13 cellular contexts compared by ENCODE assay signal in the genomic region with DNA sequence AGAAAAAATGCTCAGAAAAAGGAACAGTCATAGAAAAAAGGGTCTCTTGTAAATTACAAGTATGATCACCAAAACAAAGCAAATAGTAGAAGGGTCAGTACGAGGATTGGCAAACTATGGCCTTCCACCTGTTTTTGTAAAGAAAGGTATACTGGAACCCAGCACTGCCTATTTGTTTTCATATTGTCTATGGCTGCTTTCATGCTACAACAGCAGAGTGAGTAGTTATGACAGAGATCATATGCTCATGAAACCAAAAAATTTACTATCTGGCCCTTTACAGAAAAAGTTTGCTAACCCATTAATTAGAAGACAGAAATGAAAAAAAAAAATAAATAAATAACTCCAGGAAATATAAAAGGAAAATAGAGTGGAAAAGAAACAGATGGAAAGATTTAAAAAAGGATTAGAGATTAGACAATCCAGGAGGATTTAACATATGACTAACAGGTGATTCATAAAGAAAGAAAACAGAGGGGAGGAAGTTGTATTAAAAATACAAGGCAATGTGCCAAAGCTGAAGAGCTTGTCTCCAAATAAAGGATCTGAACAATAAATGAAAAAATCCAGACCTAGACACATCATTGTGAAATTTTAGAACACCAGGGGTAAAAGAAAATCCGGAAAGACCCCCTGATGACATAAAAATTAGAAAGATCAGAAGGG.
DNase-seq lines count a peak whose midpoint lies in the region; ATAC-seq and TF ChIP-seq lines count a peak whose summit lies in the region.
"Had no signal": no experiment of that assay in that cellular context is flagged by ENCODE, and none has a peak within 500 bp of the region (broad histone marks: within the 10 kb centered on the region; RNA-seq: fewer than 3 reads in every experiment).

No MANE protein-coding gene starts in this region.

- H3K9me2 ChIP-seq in SK-N-SH = no peaks in the 10 kb centered on the region

- H2AFZ ChIP-seq in SK-N-SH (ENCODE audit: low read depth) = no peak overlapping the region

- H3K9ac ChIP-seq in SK-N-SH = no peak overlapping the region

- H3K27ac ChIP-seq in SK-N-SH (ENCODE audit: low read depth in 2 of 2, low read length in 1 of 2) = peak overlapping the region; percentile 94 to 98
- no peak overlapping the region for H3K27ac ChIP-seq in naive thymus-derived CD4-positive, alpha-beta T cell (ENCODE audit: low read depth, low read length)
- H3K27ac ChIP-seq: cardiac muscle cell, skin epidermis had no signal

- 22% methylated on average over 2 of the region's 2 CpGs for WGBS in SK-N-SH (ENCODE audit: low lambda C conversion rate)

- H3K36me3 Mint-ChIP-seq in HFFc6 (ENCODE audit: low read depth) = no peaks in the 10 kb centered on the region
- H3K36me3 Mint-ChIP-seq in T-helper 2 cell treated with Interferon-gamma antibody and Interleukin-4, amounts not matched to agents 5 μg/mL and 100 μg/mL, for 36 hours (ENCODE audit: low read depth) = no peaks in the 10 kb centered on the region
- no peaks in the 10 kb centered on the region for H3K36me3 Mint-ChIP-seq in naive thymus-derived CD4-positive, alpha-beta T cell

- H3F3A ChIP-seq in SK-N-SH (replicated peaks; ENCODE audit: insufficient read depth) = peaks cover 19% of the 10 kb centered on the region

- TF ChIP-seq CTCF in AG09319 (IDR thresholded peaks at IDR 0.05; ENCODE audit: low read depth, low read length) (no peak), HFFc6 (IDR thresholded peaks at IDR 0.05) (no peak), SK-N-SH (IDR thresholded peaks at IDR 0.05) (no peak)

- peak overlapping the region; percentile 82 for H3K27ac Mint-ChIP-seq in HFFc6
- no peak overlapping the region for H3K27ac Mint-ChIP-seq in T-helper 2 cell treated with Interferon-gamma antibody and Interleukin-4, amounts not matched to agents 5 μg/mL and 100 μg/mL, for 36 hours
- no peak overlapping the region for H3K27ac Mint-ChIP-seq in naive thymus-derived CD4-positive, alpha-beta T cell

- H3K27me3 Mint-ChIP-seq in HFFc6 (ENCODE audit: insufficient read depth) = no peaks in the 10 kb centered on the region; the same call in 1 of the 2 replicates
- H3K27me3 Mint-ChIP-seq in T-helper 2 cell treated with Interferon-gamma antibody and Interleukin-4, amounts not matched to agents 5 μg/mL and 100 μg/mL, for 36 hours (ENCODE audit: low read depth) = peaks cover 6% of the 10 kb centered on the region
- H3K27me3 Mint-ChIP-seq in naive thymus-derived CD4-positive, alpha-beta T cell = peaks cover 0 to 11% (median 6%) of the 10 kb centered on the region in 5 donors

- H3K4me1 Mint-ChIP-seq in HFFc6 (ENCODE audit: low read depth) = peaks cover 31% of the 10 kb centered on the region
- H3K4me1 Mint-ChIP-seq in T-helper 2 cell treated with Interferon-gamma antibody and Interleukin-4, amounts not matched to agents 5 μg/mL and 100 μg/mL, for 36 hours (ENCODE audit: low read depth) = no peaks in the 10 kb centered on the region
- H3K4me1 Mint-ChIP-seq in naive thymus-derived CD4-positive, alpha-beta T cell = no peaks in the 10 kb centered on the region

- H3K9me3 Mint-ChIP-seq in HFFc6 = no peaks in the 10 kb centered on the region
- H3K9me3 Mint-ChIP-seq in T-helper 2 cell treated with Interferon-gamma antibody and Interleukin-4, amounts not matched to agents 5 μg/mL and 100 μg/mL, for 36 hours = no peaks in the 10 kb centered on the region
- H3K9me3 Mint-ChIP-seq in naive thymus-derived CD4-positive, alpha-beta T cell = peaks cover 0 to 2% (median 0%) of the 10 kb centered on the region in 11 donors

- no peaks in the 10 kb centered on the region for H3K27me3 ChIP-seq in SK-N-SH (ENCODE audit: insufficient read depth)
- H3K27me3 ChIP-seq in naive thymus-derived CD4-positive, alpha-beta T cell (ENCODE audit: control insufficient read depth in 2 of 2, insufficient read depth in 2 of 2, low read length in 2 of 2) = no peaks in the 10 kb centered on the region
- H3K27me3 ChIP-seq: cardiac muscle cell had no signal

- TF ChIP-seq EP300 in SK-N-SH (IDR thresholded peaks at IDR 0.05; ENCODE audit: borderline replicate concordance in 1 of 2, low read depth in 1 of 2, low read length in 1 of 2) = peak; percentile 75 to 95

- intact Hi-C loops in naive thymus-derived CD4-positive, alpha-beta T cell (cut with micrococcal nuclease) = no loop called here

- peak; percentile 57 for DNase-seq in AG09319 (ENCODE audit: extremely low read depth, low read depth)
- peak; percentile 80 for DNase-seq in HFFc6
- DNase-seq in SK-N-SH = no peak
- DNase-seq in hepatic stellate cell (ENCODE audit: low spot score) = peak; percentile 37
- no peak for DNase-seq in activated CD4-positive, alpha-beta T cell treated with anti-CD3 and anti-CD28 coated beads for 48 hours
- DNase-seq in Ammon's horn (ENCODE audit: low spot score) = no peak
- DNase-seq in T-helper 2 cell treated with Interferon-gamma antibody and Interleukin-4, amounts not matched to agents 5 μg/mL and 100 μg/mL, for 36 hours (ENCODE audit: low spot score) = no peak
- no peak for DNase-seq in naive thymus-derived CD4-positive, alpha-beta T cell
- DNase-seq: head of caudate nucleus, Kasumi-1, T-helper 9 cell had no signal

- H3K9me3 ChIP-seq in SK-N-SH = no peaks in the 10 kb centered on the region
- H3K9me3 ChIP-seq in naive thymus-derived CD4-positive, alpha-beta T cell (ENCODE audit: control insufficient read depth in 2 of 3, low read length in 3 of 3) = no peaks in the 10 kb centered on the region

- ATAC-seq in naive thymus-derived CD4-positive, alpha-beta T cell = no peak

- peaks cover 33 to 35% of the 10 kb centered on the region in 2 experiments for H3K4me1 ChIP-seq in SK-N-SH (ENCODE audit: control insufficient read depth in 1 of 2, insufficient read depth in 2 of 2, low read depth in 1 of 2, low read length in 1 of 2)
- no peaks in the 10 kb centered on the region for H3K4me1 ChIP-seq in naive thymus-derived CD4-positive, alpha-beta T cell (ENCODE audit: control insufficient read depth in 2 of 2, insufficient read depth in 2 of 2, low read length in 2 of 2)

- H3K79me2 ChIP-seq in SK-N-SH (ENCODE audit: insufficient read depth) = no peaks in the 10 kb centered on the region

- peak overlapping the region; percentile 38 for H3K4me3 Mint-ChIP-seq in HFFc6
- no peak overlapping the region for H3K4me3 Mint-ChIP-seq in T-helper 2 cell treated with Interferon-gamma antibody and Interleukin-4, amounts not matched to agents 5 μg/mL and 100 μg/mL, for 36 hours
- H3K4me3 Mint-ChIP-seq in naive thymus-derived CD4-positive, alpha-beta T cell = no peak overlapping the region

- POLR2A ChIA-PET in SK-N-SH (lab: Yijun Ruan, JAX) = interaction anchor here (1.0 kb wide), 1 partner anchor 205 kb away, joined by 3 read pairs; the partner anchor contains the start of gene HHAT
- POLR2A ChIA-PET in naive thymus-derived CD4-positive, alpha-beta T cell (lab: Charles Lee) = no interaction called here

- CTCF ChIA-PET in SK-N-SH (lab: Yijun Ruan, JAX) = interaction anchor here (0.9 to 1.8 kb wide), 4 partner anchors 27 to 278 kb away, joined by 3 to 4 read pairs (median 4); no protein-coding TSS in a partner anchor
- CTCF ChIA-PET in naive thymus-derived CD4-positive, alpha-beta T cell (lab: Charles Lee) = no interaction called here

- TF ChIP-seq RAD21 in SK-N-SH (IDR thresholded peaks at IDR 0.05; ENCODE audit: low read length) = no peak

- H3K4me3 ChIP-seq in SK-N-SH (ENCODE audit: low read depth in 2 of 2, low read length in 1 of 2) = no peak overlapping the region
- no peak overlapping the region for H3K4me3 ChIP-seq in naive thymus-derived CD4-positive, alpha-beta T cell (ENCODE audit: low read length)
- H3K4me3 ChIP-seq: cardiac muscle cell, skin epidermis had no signal

- H3K4me2 ChIP-seq in SK-N-SH = peak overlapping the region; percentile 46; the same call in 1 of the 2 replicates

- peaks cover 0 to 2% of the 10 kb centered on the region in 2 experiments for H3K36me3 ChIP-seq in SK-N-SH (replicated peaks in 1 of 2; ENCODE audit: control insufficient read depth in 1 of 2, insufficient read depth in 2 of 2, low read length in 1 of 2)
- no peaks in the 10 kb centered on the region for H3K36me3 ChIP-seq in naive thymus-derived CD4-positive, alpha-beta T cell (ENCODE audit: control insufficient read depth in 2 of 3, insufficient read depth in 3 of 3, low read length in 3 of 3)
- H3K36me3 ChIP-seq: cardiac muscle cell had no signal

- H4K20me1 ChIP-seq in SK-N-SH (ENCODE audit: insufficient read depth) = no peaks in the 10 kb centered on the region

TF ChIP-seq in SK-N-SH, 30 proteins besides CTCF, POLR2A, EP300 and RAD21 (continues in another document):
- TF ChIP-seq FOXJ3 (CRISPR knock-in tag; IDR thresholded peaks at IDR 0.05) = no peak
- TF ChIP-seq REST (IDR thresholded peaks at IDR 0.05; ENCODE audit: low read depth, low read length) = no peak
- no peak for TF ChIP-seq SMC3 (IDR thresholded peaks at IDR 0.05; ENCODE audit: low read depth, low read length)
- TF ChIP-seq POLR2AphosphoS5 (IDR thresholded peaks at IDR 0.05; ENCODE audit: low read depth, low read length) = peak; percentile 68; the same call in 1 of the 2 replicates
- TF ChIP-seq, protein P1, sequence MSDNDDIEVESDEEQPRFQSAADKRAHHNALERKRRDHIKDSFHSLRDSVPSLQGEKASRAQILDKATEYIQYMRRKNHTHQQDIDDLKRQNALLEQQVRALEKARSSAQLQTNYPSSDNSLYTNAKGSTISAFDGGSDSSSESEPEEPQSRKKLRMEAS (IDR thresholded peaks at IDR 0.05; ENCODE audit: low read depth) = no peak
- TF ChIP-seq EZH2phosphoT487 (IDR thresholded peaks at IDR 0.05; ENCODE audit: borderline replicate concordance, low read depth) = no peak

Comparison
In these comparisons a context has a peak if more than half of its experiments do, and no peak if none do; other contexts are left out.
1. DNase-seq: peak in AG09319 (single experiment), HFFc6 (single experiment) and hepatic stellate cell (single experiment); none in SK-N-SH (single experiment), activated CD4-positive, alpha-beta T cell treated with anti-CD3 and anti-CD28 coated beads for 48 hours (single experiment), Ammon's horn (single experiment), T-helper 2 cell treated with Interferon-gamma antibody and Interleukin-4, amounts not matched to agents 5 μg/mL and 100 μg/mL, for 36 hours (single experiment) and naive thymus-derived CD4-positive, alpha-beta T cell (0 of 9).